Comparison of ENCODE assay signal across 28 cellular contexts in the genomic region with DNA sequence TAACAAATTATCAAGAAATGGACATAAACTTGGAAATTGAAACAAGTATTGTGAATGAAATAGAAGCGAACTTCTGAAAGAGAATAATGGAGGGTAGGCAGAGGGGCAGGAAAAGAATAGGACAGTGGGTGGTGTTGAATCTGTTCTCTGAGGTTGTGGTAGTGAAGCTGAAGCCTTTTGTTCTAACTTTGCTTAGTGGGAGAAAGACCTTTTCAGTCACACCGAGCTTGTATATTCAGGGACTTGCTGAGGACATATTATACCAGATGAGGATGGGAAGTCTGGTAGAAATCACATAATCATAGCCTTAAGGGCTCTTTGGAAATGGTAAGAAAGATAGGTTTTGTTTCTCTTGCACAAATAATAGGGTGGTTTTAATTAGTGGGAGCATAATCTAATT.
"Had no signal": no experiment of that assay in that cellular context is flagged by ENCODE, and none has a peak within 500 bp of the region (broad histone marks: within the 10 kb centered on the region; RNA-seq: fewer than 3 reads in every experiment).

No MANE protein-coding gene starts in this region.

- DNase-seq: activated CD4-positive, alpha-beta memory T cell treated with anti-CD3 and anti-CD28 coated beads for 36 hours; activated CD4-positive, alpha-beta T cell treated with anti-CD3 and anti-CD28 coated beads, Interleukin-2, amount 10 ng/mL, durations not matched to agents 7 days and 5 days; activated CD4-positive, CD25-positive, alpha-beta regulatory T cell; activated CD8-positive, alpha-beta memory T cell treated with anti-CD3 and anti-CD28 coated beads for 24 hours; activated gamma-delta T cell treated with Interleukin-2 at 50 U/mL for 16 hours; activated naive CD4-positive, alpha-beta T cell treated with anti-CD3 and anti-CD28 coated beads, Interleukin-2, amount 10 ng/mL, durations not matched to agents 7 days and 5 days; activated naive CD8-positive, alpha-beta T cell treated with anti-CD3 and anti-CD28 coated beads for 36 hours; activated T-cell treated with anti-CD3 and anti-CD28 coated beads, Interleukin-2, amount 50 U/mL, for 4 hours; brain microvascular endothelial cell; MG63; MV-4-11; NCI-H1092 treated with DMSO at 0.1 percent for 48 hours; NCI-H1417 treated with DMSO at 0.1 percent for 48 hours; NCI-H1694; NCI-H2029; NCI-H2107; NCI-H2171 treated with DMSO at 0.1 percent for 48 hours; NCI-H345; NCI-H510A; NCI-H526 treated with DMSO at 0.1 percent for 48 hours; Peyer's patch; Right ventricle myocardium superior; SJCRH30; T-helper 2 cell; T1000 had no signal

- H3K36me3 ChIP-seq: brain microvascular endothelial cell, cardiac muscle cell, MG63, Peyer's patch, SJCRH30 had no signal

- H3K27ac Mint-ChIP-seq: activated CD4-positive, alpha-beta memory T cell treated with anti-CD3 and anti-CD28 coated beads for 36 hours; activated CD4-positive, alpha-beta T cell treated with anti-CD3 and anti-CD28 coated beads, Interleukin-2, amount 10 ng/mL, durations not matched to agents 7 days and 5 days; activated naive CD4-positive, alpha-beta T cell treated with anti-CD3 and anti-CD28 coated beads, Interleukin-2, amount 10 ng/mL, durations not matched to agents 7 days and 5 days; activated naive CD8-positive, alpha-beta T cell treated with anti-CD3 and anti-CD28 coated beads for 36 hours; activated T-helper 2 cell treated with anti-CD3 and anti-CD28 coated beads, Interferon-gamma antibody, Interleukin-2, Interleukin-4, amounts not matched to agents 10 μg/mL and 5 μg/mL and 100 μg/mL, durations not matched to agents 14 hours and 24 hours and 36 hours had no signal

- H3K9me3 Mint-ChIP-seq: activated CD4-positive, alpha-beta T cell treated with anti-CD3 and anti-CD28 coated beads, Interleukin-2, amount 10 ng/mL, durations not matched to agents 7 days and 5 days; activated naive CD4-positive, alpha-beta T cell treated with anti-CD3 and anti-CD28 coated beads, Interleukin-2, amount 10 ng/mL, durations not matched to agents 7 days and 5 days; activated naive CD8-positive, alpha-beta T cell treated with anti-CD3 and anti-CD28 coated beads for 36 hours; activated T-cell treated with anti-CD3 and anti-CD28 coated beads, Interleukin-2, amount 50 U/mL, for 4 hours; activated T-helper 2 cell treated with anti-CD3 and anti-CD28 coated beads, Interferon-gamma antibody, Interleukin-2, Interleukin-4, amounts not matched to agents 10 μg/mL and 5 μg/mL and 100 μg/mL, durations not matched to agents 14 hours and 24 hours and 36 hours had no signal

- H3K4me3 ChIP-seq: cardiac muscle cell, MG63, Peyer's patch, SJCRH30 had no signal

- H3K4me1 ChIP-seq: Peyer's patch had no signal

- H3K4me1 Mint-ChIP-seq: activated CD4-positive, alpha-beta T cell treated with anti-CD3 and anti-CD28 coated beads, Interleukin-2, amount 10 ng/mL, durations not matched to agents 7 days and 5 days; activated naive CD4-positive, alpha-beta T cell treated with anti-CD3 and anti-CD28 coated beads, Interleukin-2, amount 10 ng/mL, durations not matched to agents 7 days and 5 days; activated naive CD8-positive, alpha-beta T cell treated with anti-CD3 and anti-CD28 coated beads for 36 hours had no signal

- H3K27ac ChIP-seq: brain microvascular endothelial cell, cardiac muscle cell, Peyer's patch, RWPE1, SJCRH30 had no signal

- H3K36me3 Mint-ChIP-seq: activated CD4-positive, alpha-beta memory T cell treated with anti-CD3 and anti-CD28 coated beads for 36 hours; activated naive CD4-positive, alpha-beta T cell treated with anti-CD3 and anti-CD28 coated beads, Interleukin-2, amount 10 ng/mL, durations not matched to agents 7 days and 5 days; activated naive CD8-positive, alpha-beta T cell treated with anti-CD3 and anti-CD28 coated beads for 36 hours had no signal

- H3K27me3 ChIP-seq: brain microvascular endothelial cell, cardiac muscle cell, MG63, Peyer's patch, SJCRH30 had no signal

- H3K9me3 ChIP-seq: MG63, Peyer's patch, SJCRH30 had no signal

- ATAC-seq: activated T-cell treated with anti-CD3 and anti-CD28 coated beads, Interleukin-2, amount 50 U/mL, for 4 hours had no signal

- H3K27me3 Mint-ChIP-seq: activated CD4-positive, alpha-beta memory T cell treated with anti-CD3 and anti-CD28 coated beads for 36 hours; activated CD4-positive, alpha-beta T cell treated with anti-CD3 and anti-CD28 coated beads, Interleukin-2, amount 10 ng/mL, durations not matched to agents 7 days and 5 days; activated naive CD4-positive, alpha-beta T cell treated with anti-CD3 and anti-CD28 coated beads, Interleukin-2, amount 10 ng/mL, durations not matched to agents 7 days and 5 days; activated naive CD8-positive, alpha-beta T cell treated with anti-CD3 and anti-CD28 coated beads for 36 hours had no signal

- H3K4me3 Mint-ChIP-seq: activated CD4-positive, alpha-beta memory T cell treated with anti-CD3 and anti-CD28 coated beads for 36 hours; activated CD4-positive, alpha-beta T cell treated with anti-CD3 and anti-CD28 coated beads, Interleukin-2, amount 10 ng/mL, durations not matched to agents 7 days and 5 days; activated naive CD4-positive, alpha-beta T cell treated with anti-CD3 and anti-CD28 coated beads, Interleukin-2, amount 10 ng/mL, durations not matched to agents 7 days and 5 days; activated naive CD8-positive, alpha-beta T cell treated with anti-CD3 and anti-CD28 coated beads for 36 hours; activated T-cell treated with anti-CD3 and anti-CD28 coated beads, Interleukin-2, amount 50 U/mL, for 4 hours had no signal
